3 cellular contexts compared by ENCODE assay signal in genomic region chr1:1412311-1412902, GRCh38. TPM values are rescaled to one million over a fixed set of nuclear protein-coding genes. Genes with fewer than 3 reads are reported as not detected.
"Had no signal": no experiment of that assay in that cellular context is flagged by ENCODE, and none has a peak within 500 bp of the region (broad histone marks: within the 10 kb centered on the region; RNA-seq: fewer than 3 reads in every experiment).

No MANE protein-coding gene starts in this region.

RNA-seq across cellular contexts. Expression of gene ANKRD65, which starts 8.7 kb away (rescaled TPM):
- total RNA-seq: activated CD8-positive, alpha-beta memory T cell treated with anti-CD3 and anti-CD28 coated beads for 36 hours; activated CD8-positive, alpha-beta T cell treated with anti-CD3 and anti-CD28 coated beads for 36 hours; T-helper 1 cell treated with Interleukin-12 subunit alpha and Interleukin-12 subunit beta and Interleukin-4 antibody, amounts not matched to agents 30 ng/mL and 1 ng/mL, for 36 hours had no signal
